ENCODE assay signal across 14 cellular contexts in genomic region chr22:17964153-17964552, GRCh38.
DNase-seq lines count a peak whose midpoint lies in the region; ATAC-seq and TF ChIP-seq lines count a peak whose summit lies in the region.
"Had no signal": no experiment of that assay in that cellular context is flagged by ENCODE, and none has a peak within 500 bp of the region (broad histone marks: within the 10 kb centered on the region; RNA-seq: fewer than 3 reads in every experiment).

No MANE protein-coding gene starts in this region.

- H3K27me3 ChIP-seq in upper lobe of right lung: no peaks in the 10 kb centered on the region
- H3K27me3 ChIP-seq: SJSA1 had no signal

- no peak for DNase-seq in stimulated activated naive CD8-positive, alpha-beta T cell treated with anti-CD3 and anti-CD28 coated beads, Interleukin-15, amount 100 ng/mL, for 72 hours
- no peak for DNase-seq in left cardiac atrium
- no peak for DNase-seq in upper lobe of right lung
- no peak for DNase-seq in UCSD-AML1 (lab: John Stamatoyannopoulos, UW; ENCODE audit: unreplicated experiment)
- DNase-seq: activated CD4-positive, alpha-beta T cell treated with anti-CD3 and anti-CD28 coated beads, Interleukin-2, amount 50 U/mL, for 48 hours; anterior cingulate cortex; lower lobe of right lung; NCI-H2081 had no signal

- H3K9me3 Mint-ChIP-seq in stimulated activated naive CD8-positive, alpha-beta T cell treated with anti-CD3 and anti-CD28 coated beads, Interleukin-15, Interleukin-2, amounts not matched to agents 100 ng/mL and 50 ng/mL, for 24 hours: no peaks in the 10 kb centered on the region
- no peaks in the 10 kb centered on the region for H3K9me3 Mint-ChIP-seq in stimulated activated naive CD8-positive, alpha-beta T cell treated with anti-CD3 and anti-CD28 coated beads, Interleukin-15, amount 100 ng/mL, for 72 hours

- no peaks in the 10 kb centered on the region for H3K36me3 ChIP-seq in upper lobe of right lung
- H3K36me3 ChIP-seq: lower lobe of right lung had no signal

- no peak overlapping the region for H3K4me3 ChIP-seq in upper lobe of right lung
- H3K4me3 ChIP-seq: lower lobe of right lung, SJSA1, skin epidermis had no signal

- peak overlapping the region; percentile 17 for H3K27ac ChIP-seq in upper lobe of right lung
- H3K27ac ChIP-seq: lower lobe of right lung, SJSA1, skin epidermis had no signal

- no peak overlapping the region for H3K4me3 Mint-ChIP-seq in stimulated activated naive CD8-positive, alpha-beta T cell treated with anti-CD3 and anti-CD28 coated beads, Interleukin-15, Interleukin-2, amounts not matched to agents 100 ng/mL and 50 ng/mL, for 24 hours
- no peak overlapping the region for H3K4me3 Mint-ChIP-seq in stimulated activated naive CD8-positive, alpha-beta T cell treated with anti-CD3 and anti-CD28 coated beads, Interleukin-15, amount 100 ng/mL, for 72 hours

- peaks cover 39% of the 10 kb centered on the region for H3K4me1 Mint-ChIP-seq in stimulated activated naive CD8-positive, alpha-beta T cell treated with anti-CD3 and anti-CD28 coated beads, Interleukin-15, Interleukin-2, amounts not matched to agents 100 ng/mL and 50 ng/mL, for 24 hours (ENCODE audit: low read depth)
- H3K4me1 Mint-ChIP-seq in stimulated activated naive CD8-positive, alpha-beta T cell treated with anti-CD3 and anti-CD28 coated beads, Interleukin-15, amount 100 ng/mL, for 72 hours: no peaks in the 10 kb centered on the region

- peaks cover 6% of the 10 kb centered on the region for H3K36me3 Mint-ChIP-seq in stimulated activated naive CD8-positive, alpha-beta T cell treated with anti-CD3 and anti-CD28 coated beads, Interleukin-15, Interleukin-2, amounts not matched to agents 100 ng/mL and 50 ng/mL, for 24 hours (ENCODE audit: low read depth)

- H3K9me3 ChIP-seq in upper lobe of right lung: no peaks in the 10 kb centered on the region
- H3K9me3 ChIP-seq: lower lobe of right lung, SJSA1 had no signal

- peak overlapping the region; percentile 68 for H3K27ac Mint-ChIP-seq in stimulated activated naive CD8-positive, alpha-beta T cell treated with anti-CD3 and anti-CD28 coated beads, Interleukin-15, Interleukin-2, amounts not matched to agents 100 ng/mL and 50 ng/mL, for 24 hours
- H3K27ac Mint-ChIP-seq in stimulated activated naive CD8-positive, alpha-beta T cell treated with anti-CD3 and anti-CD28 coated beads, Interleukin-15, amount 100 ng/mL, for 72 hours: no peak overlapping the region

- intact Hi-C loops in left cardiac atrium (cut with DNase I) (no loop called here), upper lobe of right lung (cut with DNase I) (no loop called here)

- no peak for ATAC-seq in stimulated activated naive CD8-positive, alpha-beta T cell treated with anti-CD3 and anti-CD28 coated beads, Interleukin-15, amount 100 ng/mL, for 72 hours
- ATAC-seq in HG03521 (IDR thresholded peaks at IDR 0.05; ENCODE audit: unreplicated experiment) (peak; percentile 18), left cardiac atrium (peak; percentile 57 to 71), upper lobe of right lung (no peak), HG03565 (IDR thresholded peaks at IDR 0.05; ENCODE audit: unreplicated experiment) (no peak), GM21423 (IDR thresholded peaks at IDR 0.05; ENCODE audit: unreplicated experiment) (no peak)
- ATAC-seq: lower lobe of right lung had no signal

- H3K27me3 Mint-ChIP-seq in stimulated activated naive CD8-positive, alpha-beta T cell treated with anti-CD3 and anti-CD28 coated beads, Interleukin-15, Interleukin-2, amounts not matched to agents 100 ng/mL and 50 ng/mL, for 24 hours: no peaks in the 10 kb centered on the region
- no peaks in the 10 kb centered on the region for H3K27me3 Mint-ChIP-seq in stimulated activated naive CD8-positive, alpha-beta T cell treated with anti-CD3 and anti-CD28 coated beads, Interleukin-15, amount 100 ng/mL, for 72 hours

- TF ChIP-seq CTCF in upper lobe of right lung (IDR thresholded peaks at IDR 0.05): no peak

- H3K4me1 ChIP-seq in upper lobe of right lung: peaks cover 8% of the 10 kb centered on the region
- H3K4me1 ChIP-seq: lower lobe of right lung had no signal

Comparison
In these comparisons a context has a peak if more than half of its experiments do, and no peak if none do; other contexts are left out.
1. ATAC-seq: peak in HG03521 (single experiment) and left cardiac atrium (2 of 2); none in stimulated activated naive CD8-positive, alpha-beta T cell treated with anti-CD3 and anti-CD28 coated beads, Interleukin-15, amount 100 ng/mL, for 72 hours (single experiment), upper lobe of right lung (single experiment), HG03565 (single experiment) and GM21423 (single experiment).